22 cellular contexts compared by ENCODE assay signal in genomic region chr5:138867011-138867410, GRCh38. TPM values are rescaled to one million over a fixed set of nuclear protein-coding genes. Genes with fewer than 3 reads are reported as not detected.
"Had no signal": no experiment of that assay in that cellular context is flagged by ENCODE, and none has a peak within 500 bp of the region (broad histone marks: within the 10 kb centered on the region; RNA-seq: fewer than 3 reads in every experiment).

No MANE protein-coding gene starts in this region.

- ATAC-seq: left colon; naive thymus-derived CD4-positive, alpha-beta T cell; psoas muscle; right lobe of liver; stimulated activated naive B cell treated with anti-CD40 and anti-IgM and Interleukin-4, amounts not matched to agents 10 μg/mL and 1 μg/mL and 100 μg/mL, for 72 hours; stimulated activated naive CD8-positive, alpha-beta T cell treated with anti-CD3 and anti-CD28 coated beads, Interleukin-15, amount 100 ng/mL, for 72 hours had no signal

- H2AFZ ChIP-seq: hepatocyte had no signal

- H3K27ac ChIP-seq: hepatocyte, psoas muscle, right lobe of liver, spleen had no signal

- H3K27me3 ChIP-seq: dorsolateral prefrontal cortex, hepatocyte, right lobe of liver, spleen had no signal

- H3K4me3 Mint-ChIP-seq: naive thymus-derived CD4-positive, alpha-beta T cell; nephron progenitor cell; stimulated activated naive B cell treated with anti-CD40 and anti-IgM and Interleukin-4, amounts not matched to agents 10 μg/mL and 1 μg/mL and 100 μg/mL, for 72 hours; stimulated activated naive CD8-positive, alpha-beta T cell treated with anti-CD3 and anti-CD28 coated beads, Interleukin-15, amount 100 ng/mL, for 72 hours had no signal

- H3K4me1 Mint-ChIP-seq: stimulated activated naive CD8-positive, alpha-beta T cell treated with anti-CD3 and anti-CD28 coated beads, Interleukin-15, amount 100 ng/mL, for 72 hours had no signal

- H3K27me3 Mint-ChIP-seq: stimulated activated naive B cell treated with anti-CD40 and anti-IgM and Interleukin-4, amounts not matched to agents 10 μg/mL and 1 μg/mL and 100 μg/mL, for 72 hours had no signal

- H3K4me2 ChIP-seq: hepatocyte had no signal

- H3K4me3 ChIP-seq: hepatocyte, lung, psoas muscle, right lobe of liver, spleen had no signal

- H3K27ac Mint-ChIP-seq: naive thymus-derived CD4-positive, alpha-beta T cell; nephron progenitor cell; stimulated activated naive B cell treated with anti-CD40 and anti-IgM and Interleukin-4, amounts not matched to agents 10 μg/mL and 1 μg/mL and 100 μg/mL, for 72 hours; stimulated activated naive CD8-positive, alpha-beta T cell treated with anti-CD3 and anti-CD28 coated beads, Interleukin-15, amount 100 ng/mL, for 72 hours had no signal

- DNase-seq: dorsolateral prefrontal cortex; effector CD8-positive, alpha-beta T cell; erythroblast; foreskin melanocyte; head of caudate nucleus; kidney; left colon; left ventricle myocardium superior; naive thymus-derived CD4-positive, alpha-beta T cell; nephron progenitor cell; psoas muscle; retina; right lobe of liver; spleen; stimulated activated CD4-positive, alpha-beta T cell treated with anti-CD3 and anti-CD28 coated beads, Interleukin-15, amount 100 ng/mL, for 24 hours; stimulated activated CD4-positive, alpha-beta T cell treated with anti-CD3 and anti-CD28 coated beads, Interleukin-1b, Interleukin-23, amount 100 ng/mL, for 48 hours; stimulated activated CD4-positive, alpha-beta T cell treated with anti-CD3 and anti-CD28 coated beads, Interleukin-4, amount 100 ng/mL, for 24 hours; stimulated activated naive B cell treated with anti-CD40 and anti-IgM and Interleukin-4, amounts not matched to agents 10 μg/mL and 1 μg/mL and 100 μg/mL, for 72 hours; stimulated activated naive CD8-positive, alpha-beta T cell treated with anti-CD3 and anti-CD28 coated beads, Interleukin-15, amount 100 ng/mL, for 72 hours; trophoblast cell had no signal

RNA-seq across cellular contexts. Expression of gene LRRTM2, which starts 8.1 kb away (rescaled TPM):
- polyA plus RNA-seq: naive thymus-derived CD4-positive, alpha-beta T cell had no signal
